6 cellular contexts compared by ENCODE assay signal in the genomic region with DNA sequence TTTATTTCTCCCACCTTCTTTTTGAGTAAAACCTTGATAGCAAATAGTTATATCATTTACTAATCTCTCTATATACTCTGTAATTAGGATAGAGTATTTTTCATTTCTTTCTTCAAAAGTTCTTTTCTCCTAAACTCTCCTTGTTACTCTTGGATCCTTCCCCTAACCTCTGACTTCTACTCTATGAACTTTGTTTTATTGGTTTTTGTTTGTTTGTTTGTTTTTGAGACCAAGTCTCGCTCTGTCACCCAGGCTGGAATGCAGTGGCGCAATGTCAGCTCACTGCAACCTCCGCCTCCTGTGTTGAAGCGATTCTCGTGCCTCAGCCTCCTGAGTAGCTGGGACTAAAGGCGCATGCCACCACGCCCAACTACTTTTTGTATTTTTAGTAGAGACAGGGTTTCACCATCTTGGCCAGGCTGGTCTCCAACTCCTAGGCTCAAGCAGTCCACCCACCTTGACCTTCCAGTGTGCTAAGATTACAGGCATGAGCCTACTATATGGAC.
DNase-seq lines count a peak whose midpoint lies in the region; ATAC-seq and TF ChIP-seq lines count a peak whose summit lies in the region.
"Not testable (repeated sequence)": the region's sequence is repeated elsewhere in the genome, so short reads cannot be mapped to it uniquely, and the experiment has no call there.

No MANE protein-coding gene starts in this region.

- not testable (repeated sequence) for H3K27me3 Mint-ChIP-seq in activated naive CD8-positive, alpha-beta T cell treated with anti-CD3 and anti-CD28 coated beads, Interleukin-2, amount 10 ng/mL, durations not matched to agents 7 days and 5 days; central memory CD8-positive, alpha-beta T cell; osteocyte (ENCODE audit: unreplicated experiment); progenitor cell of endocrine pancreas

- not testable (repeated sequence) for TF ChIP-seq CTCF in liver (IDR thresholded peaks at IDR 0.05; ENCODE audit: low read depth, low read length, missing input control); osteocyte (IDR thresholded peaks at IDR 0.05); progenitor cell of endocrine pancreas (IDR thresholded peaks at IDR 0.05; ENCODE audit: unreplicated experiment)

- WGBS in liver: 72% methylated on average over 7 of the region's 7 CpGs

- not testable (repeated sequence) for DNase-seq in activated naive CD8-positive, alpha-beta T cell treated with anti-CD3 and anti-CD28 coated beads, Interleukin-2, amount 10 ng/mL, durations not matched to agents 7 days and 5 days; central memory CD8-positive, alpha-beta T cell (ENCODE audit: low spot score in 2 of 2); left lobe of liver (ENCODE audit: low spot score); osteocyte (ENCODE audit: extremely low spot score, unreplicated experiment); progenitor cell of endocrine pancreas (ENCODE audit: low spot score, unreplicated experiment)

- not testable (repeated sequence) for H3K4me3 ChIP-seq in liver (ENCODE audit: low read depth in 1 of 3, low read length in 3 of 3)

- H3K27ac ChIP-seq in liver (ENCODE audit: low read depth in 1 of 2, low read length in 2 of 2): not testable (repeated sequence)

- H3K36me3 Mint-ChIP-seq in activated naive CD8-positive, alpha-beta T cell treated with anti-CD3 and anti-CD28 coated beads, Interleukin-2, amount 10 ng/mL, durations not matched to agents 7 days and 5 days: peaks cover 53% of the 10 kb centered on the region
- peaks cover 42% of the 10 kb centered on the region for H3K36me3 Mint-ChIP-seq in central memory CD8-positive, alpha-beta T cell (ENCODE audit: insufficient read depth)
- H3K36me3 Mint-ChIP-seq in osteocyte (ENCODE audit: unreplicated experiment) (peaks cover 65% of the 10 kb centered on the region), progenitor cell of endocrine pancreas (ENCODE audit: insufficient read depth) (peaks cover 48% of the 10 kb centered on the region)

- H3K9me3 ChIP-seq in liver (ENCODE audit: control insufficient read depth in 4 of 4, low read length in 3 of 4): not testable (repeated sequence)

- POLR2A ChIA-PET in activated naive CD8-positive, alpha-beta T cell treated with anti-CD3 and anti-CD28 coated beads, Interleukin-2, amount 10 ng/mL, durations not matched to agents 7 days and 5 days (lab: Charles Lee): not testable (repeated sequence)

- H3K9ac ChIP-seq in liver (ENCODE audit: low read depth in 1 of 2, low read length in 2 of 2): not testable (repeated sequence)

- peaks cover 3 to 57% (median 37%) of the 10 kb centered on the region in 4 donors for H3K36me3 ChIP-seq in liver (ENCODE audit: control insufficient read depth in 4 of 4, insufficient read depth in 3 of 4, low read depth in 1 of 4, low read length in 3 of 4)

- peaks cover 17% of the 10 kb centered on the region for H3K4me1 Mint-ChIP-seq in activated naive CD8-positive, alpha-beta T cell treated with anti-CD3 and anti-CD28 coated beads, Interleukin-2, amount 10 ng/mL, durations not matched to agents 7 days and 5 days
- H3K4me1 Mint-ChIP-seq in central memory CD8-positive, alpha-beta T cell; osteocyte (ENCODE audit: unreplicated experiment); progenitor cell of endocrine pancreas (ENCODE audit: low read depth): not testable (repeated sequence)

- H3K4me3 Mint-ChIP-seq in activated naive CD8-positive, alpha-beta T cell treated with anti-CD3 and anti-CD28 coated beads, Interleukin-2, amount 10 ng/mL, durations not matched to agents 7 days and 5 days; central memory CD8-positive, alpha-beta T cell; osteocyte (ENCODE audit: unreplicated experiment); progenitor cell of endocrine pancreas (ENCODE audit: low read depth): not testable (repeated sequence)

- TF ChIP-seq RAD21 in liver (IDR thresholded peaks at IDR 0.05): not testable (repeated sequence)

- peak overlapping the region; percentile 5 for H3K27ac Mint-ChIP-seq in activated naive CD8-positive, alpha-beta T cell treated with anti-CD3 and anti-CD28 coated beads, Interleukin-2, amount 10 ng/mL, durations not matched to agents 7 days and 5 days
- peak overlapping the region; percentile 50 for H3K27ac Mint-ChIP-seq in central memory CD8-positive, alpha-beta T cell (ENCODE audit: low read depth)
- peak overlapping the region; percentile 32 for H3K27ac Mint-ChIP-seq in osteocyte (ENCODE audit: unreplicated experiment)
- peak overlapping the region; percentile 87 for H3K27ac Mint-ChIP-seq in progenitor cell of endocrine pancreas

- H3K27me3 ChIP-seq in liver (ENCODE audit: control insufficient read depth in 4 of 4, insufficient read depth in 4 of 4, low read length in 3 of 4): not testable (repeated sequence)

- peaks cover 0 to 18% (median 3%) of the 10 kb centered on the region in 4 donors for H3K4me1 ChIP-seq in liver (ENCODE audit: control insufficient read depth in 4 of 4, insufficient read depth in 4 of 4, low read length in 3 of 4)

- H3K9me3 Mint-ChIP-seq in activated naive CD8-positive, alpha-beta T cell treated with anti-CD3 and anti-CD28 coated beads, Interleukin-2, amount 10 ng/mL, durations not matched to agents 7 days and 5 days; central memory CD8-positive, alpha-beta T cell; osteocyte (ENCODE audit: unreplicated experiment); progenitor cell of endocrine pancreas (ENCODE audit: low read depth): not testable (repeated sequence)

- ATAC-seq in activated naive CD8-positive, alpha-beta T cell treated with anti-CD3 and anti-CD28 coated beads, Interleukin-2, amount 10 ng/mL, durations not matched to agents 7 days and 5 days (ENCODE audit: low read depth); central memory CD8-positive, alpha-beta T cell (replicated peaks; ENCODE audit: extremely low read depth, poor library complexity, severe bottlenecking): not testable (repeated sequence)
- peak; percentile 25 for ATAC-seq in left lobe of liver

TF ChIP-seq in liver, 16 proteins besides CTCF, POLR2A, EP300 and RAD21:
- TF ChIP-seq HNF4A (conservative IDR thresholded peaks at IDR 0.05): peak; percentile 20 to 36

Comparison
In these comparisons a context has a peak if more than half of its experiments do, and no peak if none do; other contexts are left out.
1. H3K27ac Mint-ChIP-seq: peak in every context shown above with its lines; median percentile 87 in progenitor cell of endocrine pancreas; 50 in central memory CD8-positive, alpha-beta T cell; 32 in osteocyte; 5 in activated naive CD8-positive, alpha-beta T cell treated with anti-CD3 and anti-CD28 coated beads, Interleukin-2, amount 10 ng/mL, durations not matched to agents 7 days and 5 days.